ENCODE assay signal across 12 cellular contexts in the genomic region with DNA sequence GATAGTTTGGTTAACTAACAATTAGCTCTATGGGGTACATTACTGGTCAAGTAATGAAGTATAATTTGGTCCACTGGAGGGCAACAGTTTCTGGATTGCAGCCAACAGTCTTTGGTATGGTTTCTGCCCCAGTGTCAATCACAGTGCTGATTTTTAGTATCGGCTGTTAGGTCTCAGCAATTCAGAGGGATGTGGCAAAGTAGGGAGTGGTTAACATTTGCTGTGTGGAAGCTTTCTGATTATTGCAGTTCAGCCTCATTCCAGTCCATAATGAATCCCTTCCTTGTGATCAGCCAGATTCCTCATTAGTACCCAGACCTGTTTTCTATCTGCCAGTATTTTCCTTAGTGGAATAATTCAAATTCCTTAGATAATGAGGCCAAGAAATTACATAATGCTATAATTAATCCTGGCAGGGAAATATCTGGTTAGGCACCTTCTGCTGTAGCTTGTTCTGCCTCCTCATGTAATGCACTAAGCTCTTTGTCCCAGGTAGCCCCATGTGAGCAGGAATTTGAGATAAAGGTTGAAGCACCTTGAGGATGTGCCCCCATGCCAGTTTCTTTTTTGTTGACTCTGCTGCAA. TPM values are rescaled to one million over a fixed set of nuclear protein-coding genes. Genes with fewer than 3 reads are reported as not detected.
DNase-seq lines count a peak whose midpoint lies in the region; ATAC-seq, FAIRE-seq and TF ChIP-seq lines count a peak whose summit lies in the region.
"Had no signal": no experiment of that assay in that cellular context is flagged by ENCODE, and none has a peak within 500 bp of the region (broad histone marks: within the 10 kb centered on the region; RNA-seq: fewer than 3 reads in every experiment).

No MANE protein-coding gene starts in this region.

- intact Hi-C loops in sciatic nerve (cut with DNase I) (no loop called here), natural killer cell (cut with micrococcal nuclease) (no loop called here)

- no peak overlapping the region for H3K4me3 Mint-ChIP-seq in natural killer cell

- no peaks in the 10 kb centered on the region for H3K9me3 ChIP-seq in RWPE2 (ENCODE audit: severe bottlenecking)

- TF ChIP-seq CTCF in RWPE2 (IDR thresholded peaks at IDR 0.05; ENCODE audit: poor library complexity, severe bottlenecking) = no peak
- no peak for TF ChIP-seq CTCF in natural killer cell (IDR thresholded peaks at IDR 0.05)

- no peak for FAIRE-seq in GM19239 (lab: Jason Lieb, UNC)
- FAIRE-seq: GM18507 had no signal

- H3K4me3 ChIP-seq in RWPE2 (ENCODE audit: severe bottlenecking) = no peak overlapping the region

- H3K27me3 Mint-ChIP-seq in natural killer cell (ENCODE audit: low read depth in 2 of 2) = peaks cover 2 to 16% of the 10 kb centered on the region in 2 donors

- DNase-seq in DMS 273 (lab: John Stamatoyannopoulos, UW; ENCODE audit: unreplicated experiment) = peak; percentile 58
- no peak for DNase-seq in DMS 273 treated with DMSO at 0.1 percent for 48 hours (lab: John Stamatoyannopoulos, UW)
- no peak for DNase-seq in RWPE2 (ENCODE audit: low spot score)
- peak; percentile 44 for DNase-seq in glomerular visceral epithelial cell (ENCODE audit: extremely low spot score)
- no peak for DNase-seq in sciatic nerve (ENCODE audit: low spot score)
- no peak for DNase-seq in GM19239 (ENCODE audit: insufficient read length, low spot score)
- DNase-seq in natural killer cell = no peak
- DNase-seq: 8988T; NK-92 treated with Interleukin-12 subunit alpha and Interleukin-12 subunit beta, amount 100 ng/mL, for 24 hours; occipital lobe had no signal

- H3K4me1 ChIP-seq in RWPE2 (ENCODE audit: insufficient read depth, poor library complexity, severe bottlenecking) = peaks cover 8% of the 10 kb centered on the region

- H3K27ac ChIP-seq in RWPE2 (ENCODE audit: poor library complexity, severe bottlenecking) = peak overlapping the region; percentile 99

- no peaks in the 10 kb centered on the region for H3K36me3 Mint-ChIP-seq in natural killer cell

- no peaks in the 10 kb centered on the region for H3K27me3 ChIP-seq in RWPE2 (ENCODE audit: insufficient read depth, poor library complexity, severe bottlenecking)

- H3K27ac Mint-ChIP-seq in natural killer cell = no peak overlapping the region

- H3K9me3 Mint-ChIP-seq in natural killer cell = no peaks in the 10 kb centered on the region

- peaks cover 27% of the 10 kb centered on the region for H3K36me3 ChIP-seq in RWPE2 (ENCODE audit: low read depth)

- peak; percentile 22 for ATAC-seq in RWPE2 (ENCODE audit: low read depth)
- peak; percentile 31 for ATAC-seq in sciatic nerve
- ATAC-seq in GM19035 (IDR thresholded peaks at IDR 0.05; ENCODE audit: unreplicated experiment) = no peak
- no peak for ATAC-seq in natural killer cell

- H3K4me1 Mint-ChIP-seq in natural killer cell = no peaks in the 10 kb centered on the region

RNA-seq across cellular contexts. Expression of gene F3, which starts 14.0 kb away (rescaled TPM):
- 19.9 TPM for total RNA-seq in sciatic nerve
- total RNA-seq in natural killer cell = 1 to 10 TPM in 2 of 3 donors, not detected in 1; 1.9 to 2.5 TPM

Comparison
In these comparisons a context has a peak if more than half of its experiments do, and no peak if none do; other contexts are left out.
1. DNase-seq: peak in DMS 273 (single experiment) and glomerular visceral epithelial cell (single experiment); none in DMS 273 treated with DMSO at 0.1 percent for 48 hours (single experiment), RWPE2 (single experiment), sciatic nerve (single experiment), GM19239 (single experiment) and natural killer cell (single experiment).
2. ATAC-seq: peak in RWPE2 (single experiment) and sciatic nerve (single experiment); none in GM19035 (single experiment) and natural killer cell (0 of 3).